10 cellular contexts compared by ENCODE assay signal in genomic region chr2:205699554-205700289, GRCh38. TPM values are rescaled to one million over a fixed set of nuclear protein-coding genes. Genes with fewer than 3 reads are reported as not detected.
DNase-seq lines count a peak whose midpoint lies in the region; ATAC-seq and TF ChIP-seq lines count a peak whose summit lies in the region.
"Had no signal": no experiment of that assay in that cellular context is flagged by ENCODE, and none has a peak within 500 bp of the region (broad histone marks: within the 10 kb centered on the region; RNA-seq: fewer than 3 reads in every experiment).

No MANE protein-coding gene starts in this region.

- H3K36me3 ChIP-seq in breast epithelium (no peaks in the 10 kb centered on the region), liver (ENCODE audit: control insufficient read depth in 4 of 4, insufficient read depth in 3 of 4, low read depth in 1 of 4, low read length in 3 of 4) (no peaks in the 10 kb centered on the region), uterus (no peaks in the 10 kb centered on the region), mucosa of descending colon (ENCODE audit: low read depth) (no peaks in the 10 kb centered on the region)

- H3K4me1 Mint-ChIP-seq in MCF 10A (ENCODE audit: insufficient read depth, unreplicated experiment) (peaks cover 11% of the 10 kb centered on the region), activated B cell treated with CpG ODN at 0.5 μM for 24 hours (peaks cover 34% of the 10 kb centered on the region)

- no TSS peak for BruUV-seq in MCF 10A (replicated peaks; lab: Mats Ljungman, UMichigan)

- H3K4me1 ChIP-seq in breast epithelium, result no peaks in the 10 kb centered on the region
- H3K4me1 ChIP-seq in liver (ENCODE audit: control insufficient read depth in 4 of 4, insufficient read depth in 4 of 4, low read length in 3 of 4), result peaks cover 0 to 3% (median 0%) of the 10 kb centered on the region in 4 donors
- H3K4me1 ChIP-seq in uterus, result peaks cover 33 to 36% of the 10 kb centered on the region in 2 donors
- H3K4me1 ChIP-seq in mucosa of descending colon (ENCODE audit: low read depth), result no peaks in the 10 kb centered on the region

- H3K27ac Mint-ChIP-seq in MCF 10A (ENCODE audit: low read depth, unreplicated experiment), result no peak overlapping the region
- peak overlapping the region; percentile 65 for H3K27ac Mint-ChIP-seq in activated B cell treated with CpG ODN at 0.5 μM for 24 hours

- CTCF ChIA-PET in MCF 10A (lab: Yijun Ruan, JAX), result interaction anchor here (0.6 kb wide), 3 partner anchors 68 to 624 kb away, joined by 3 read pairs; no protein-coding TSS in a partner anchor
- CTCF ChIA-PET in activated B cell treated with CpG ODN at 0.5 μM for 24 hours (lab: Charles Lee), result interaction anchor here (1.5 kb wide), 1 partner anchor 24 kb away, joined by 4 read pairs; no protein-coding TSS in a partner anchor

- ATAC-seq in activated B cell treated with CpG ODN at 0.5 μM for 24 hours (ENCODE audit: low read depth) (peak; percentile 30), mucosa of descending colon (no peak), HG02840 (IDR thresholded peaks at IDR 0.05; ENCODE audit: low FRiP score, unreplicated experiment) (no peak)

- H3K36me3 Mint-ChIP-seq in MCF 10A (ENCODE audit: insufficient read depth, unreplicated experiment) (peaks cover 8% of the 10 kb centered on the region), activated B cell treated with CpG ODN at 0.5 μM for 24 hours (ENCODE audit: low read depth) (no peaks in the 10 kb centered on the region)

- intact Hi-C loops in breast epithelium (cut with DNase I; ENCODE audit: low total_unique reads) (loop anchor here (5.0 to 10.0 kb wide), 2 partner anchors 937 to 1595 kb away; no protein-coding TSS in a partner anchor), MCF 10A (cut with micrococcal nuclease) (no loop called here), activated B cell treated with CpG ODN at 0.5 μM for 24 hours (cut with micrococcal nuclease) (loop anchor here (1.0 to 10.0 kb wide), 4 partner anchors 15 to 1925 kb away; partner anchors contain the start of genes EEF1B2, KLF7, METTL21A and NDUFS1), uterus (cut with DNase I; ENCODE audit: low total_unique reads) (no loop called here), mucosa of descending colon (cut with DNase I, micrococcal nuclease) (no loop called here)

- no peak for TF ChIP-seq CTCF in breast epithelium (IDR thresholded peaks at IDR 0.05)
- no peak for TF ChIP-seq CTCF in MCF 10A (IDR thresholded peaks at IDR 0.05; ENCODE audit: unreplicated experiment)
- no peak for TF ChIP-seq CTCF in activated B cell treated with CpG ODN at 0.5 μM for 24 hours (IDR thresholded peaks at IDR 0.05)
- TF ChIP-seq CTCF in liver (IDR thresholded peaks at IDR 0.05; ENCODE audit: low read depth, low read length, missing input control), result no peak
- TF ChIP-seq CTCF in uterus (IDR thresholded peaks at IDR 0.05), result no peak
- no peak for TF ChIP-seq CTCF in mucosa of descending colon (IDR thresholded peaks at IDR 0.05)

- TF ChIP-seq RAD21 in liver (IDR thresholded peaks at IDR 0.05), result no peak

- H3K9me3 ChIP-seq in breast epithelium (no peaks in the 10 kb centered on the region), liver (ENCODE audit: control insufficient read depth in 4 of 4, low read length in 3 of 4) (no peaks in the 10 kb centered on the region), uterus (no peaks in the 10 kb centered on the region), mucosa of descending colon (no peaks in the 10 kb centered on the region)

- 74% methylated on average over 4 of the region's 4 CpGs for WGBS in liver

- no peak for TF ChIP-seq POLR2A in breast epithelium (IDR thresholded peaks at IDR 0.05)
- no peak for TF ChIP-seq POLR2A in uterus (IDR thresholded peaks at IDR 0.05)

- H3K4me3 ChIP-seq in breast epithelium (no peak overlapping the region), liver (ENCODE audit: low read depth in 1 of 3, low read length in 3 of 3) (no peak overlapping the region), uterus (no peak overlapping the region), mucosa of descending colon (no peak overlapping the region)

- no peaks in the 10 kb centered on the region for H3K27me3 ChIP-seq in breast epithelium
- H3K27me3 ChIP-seq in liver (ENCODE audit: control insufficient read depth in 4 of 4, insufficient read depth in 4 of 4, low read length in 3 of 4), result no peaks in the 10 kb centered on the region
- H3K27me3 ChIP-seq in uterus, result no peaks in the 10 kb centered on the region

- H3K4me3 Mint-ChIP-seq in MCF 10A (ENCODE audit: unreplicated experiment) (no peak overlapping the region), activated B cell treated with CpG ODN at 0.5 μM for 24 hours (peak overlapping the region; percentile 46)

- no peaks in the 10 kb centered on the region for H3K27me3 Mint-ChIP-seq in MCF 10A (ENCODE audit: insufficient read depth, unreplicated experiment)
- H3K27me3 Mint-ChIP-seq in activated B cell treated with CpG ODN at 0.5 μM for 24 hours, result no peaks in the 10 kb centered on the region

- H3K9me3 Mint-ChIP-seq in MCF 10A (ENCODE audit: unreplicated experiment) (no peaks in the 10 kb centered on the region), activated B cell treated with CpG ODN at 0.5 μM for 24 hours (no peaks in the 10 kb centered on the region)

- no peak for DNase-seq in breast epithelium (ENCODE audit: low spot score in 2 of 2)
- no peak for DNase-seq in MCF 10A (ENCODE audit: unreplicated experiment)
- no peak for DNase-seq in activated B cell treated with CpG ODN at 0.5 μM for 24 hours
- no peak for DNase-seq in uterus
- no peak for DNase-seq in mucosa of descending colon
- DNase-seq in NCI-H2029 (lab: John Stamatoyannopoulos, UW), result no peak
- DNase-seq: activated T-cell treated with anti-CD3 and anti-CD28 coated beads for 4 hours, Right ventricle myocardium superior had no signal

- peak overlapping the region; percentile 10 to 66 for H3K27ac ChIP-seq in breast epithelium
- peak overlapping the region; percentile 10 to 34 for H3K27ac ChIP-seq in liver (ENCODE audit: low read depth in 1 of 2, low read length in 2 of 2)
- H3K27ac ChIP-seq in uterus, result peak overlapping the region; percentile 98

- POLR2A ChIA-PET in MCF 10A (lab: Yijun Ruan, JAX) (no interaction called here), activated B cell treated with CpG ODN at 0.5 μM for 24 hours (lab: Charles Lee) (interaction anchor here (0.8 to 1.7 kb wide), 2 partner anchors 13 to 18 kb away, joined by 5 to 19 read pairs; no protein-coding TSS in a partner anchor)

- H3K9ac ChIP-seq in liver (ENCODE audit: low read depth in 1 of 2, low read length in 2 of 2), result no peak overlapping the region

TF ChIP-seq in liver, 16 proteins besides CTCF, POLR2A, EP300 and RAD21 (continues in another document):
- TF ChIP-seq ZBTB33 (IDR thresholded peaks at IDR 0.05), result no peak
- TF ChIP-seq FOXA1 (IDR thresholded peaks at IDR 0.05), result no peak
- TF ChIP-seq EGR1 (IDR thresholded peaks at IDR 0.05; ENCODE audit: low read depth in 2 of 2), result no peak
- no peak for TF ChIP-seq RXRA (IDR thresholded peaks at IDR 0.05)
- TF ChIP-seq, protein P1, sequence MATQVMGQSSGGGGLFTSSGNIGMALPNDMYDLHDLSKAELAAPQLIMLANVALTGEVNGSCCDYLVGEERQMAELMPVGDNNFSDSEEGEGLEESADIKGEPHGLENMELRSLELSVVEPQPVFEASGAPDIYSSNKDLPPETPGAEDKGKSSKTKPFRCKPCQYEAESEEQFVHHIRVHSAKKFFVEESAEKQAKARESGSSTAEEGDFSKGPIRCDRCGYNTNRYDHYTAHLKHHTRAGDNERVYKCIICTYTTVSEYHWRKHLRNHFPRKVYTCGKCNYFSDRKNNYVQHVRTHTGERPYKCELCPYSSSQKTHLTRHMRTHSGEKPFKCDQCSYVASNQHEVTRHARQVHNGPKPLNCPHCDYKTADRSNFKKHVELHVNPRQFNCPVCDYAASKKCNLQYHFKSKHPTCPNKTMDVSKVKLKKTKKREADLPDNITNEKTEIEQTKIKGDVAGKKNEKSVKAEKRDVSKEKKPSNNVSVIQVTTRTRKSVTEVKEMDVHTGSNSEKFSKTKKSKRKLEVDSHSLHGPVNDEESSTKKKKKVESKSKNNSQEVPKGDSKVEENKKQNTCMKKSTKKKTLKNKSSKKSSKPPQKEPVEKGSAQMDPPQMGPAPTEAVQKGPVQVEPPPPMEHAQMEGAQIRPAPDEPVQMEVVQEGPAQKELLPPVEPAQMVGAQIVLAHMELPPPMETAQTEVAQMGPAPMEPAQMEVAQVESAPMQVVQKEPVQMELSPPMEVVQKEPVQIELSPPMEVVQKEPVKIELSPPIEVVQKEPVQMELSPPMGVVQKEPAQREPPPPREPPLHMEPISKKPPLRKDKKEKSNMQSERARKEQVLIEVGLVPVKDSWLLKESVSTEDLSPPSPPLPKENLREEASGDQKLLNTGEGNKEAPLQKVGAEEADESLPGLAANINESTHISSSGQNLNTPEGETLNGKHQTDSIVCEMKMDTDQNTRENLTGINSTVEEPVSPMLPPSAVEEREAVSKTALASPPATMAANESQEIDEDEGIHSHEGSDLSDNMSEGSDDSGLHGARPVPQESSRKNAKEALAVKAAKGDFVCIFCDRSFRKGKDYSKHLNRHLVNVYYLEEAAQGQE (IDR thresholded peaks at IDR 0.05), result no peak
- no peak for TF ChIP-seq YY1 (IDR thresholded peaks at IDR 0.05)
- no peak for TF ChIP-seq MAX (IDR thresholded peaks at IDR 0.05)
- TF ChIP-seq HNF4A (conservative IDR thresholded peaks at IDR 0.05), result no peak
- TF ChIP-seq HNF4G (IDR thresholded peaks at IDR 0.05), result no peak

RNA-seq across cellular contexts. Expression of gene NRP2, which starts 17.4 kb away (rescaled TPM):
- total RNA-seq in breast epithelium (10 to 100 TPM; 18.4 to 32.0 (median 23.9) TPM), MCF 10A (2022) (6.7 and 10.3 TPM in 2 replicates), activated B cell treated with CpG ODN at 0.5 μM for 24 hours (8.1 and 10.2 TPM in 2 replicates), liver (10 to 100 TPM; 15.5 to 17.7 TPM), uterus (100 to 1,000 TPM in 3 of 4 donors, 10 to 100 TPM in 1; 35.9 to 156 (median 114) TPM), mucosa of descending colon (100 to 1,000 TPM in 1 of 3 donors, 10 to 100 TPM in 2; 12.3 to 300 (median 19.2) TPM)
- 1 to 10 TPM; 3.8 to 8.8 TPM for polyA plus RNA-seq in liver

Comparison
In these comparisons a context has a peak if more than half of its experiments do, and no peak if none do; other contexts are left out.
1. intact Hi-C loops: an anchor here in breast epithelium (5.0 to 10.0 kb wide) and activated B cell treated with CpG ODN at 0.5 μM for 24 hours (1.0 to 10.0 kb wide); none called in MCF 10A, uterus and mucosa of descending colon.
2. H3K27ac ChIP-seq: peak in every context shown above with its lines; median percentile 98 in uterus; 38 in breast epithelium; 22 in liver.